1 cellular context compared by ENCODE assay signal in the genomic region with DNA sequence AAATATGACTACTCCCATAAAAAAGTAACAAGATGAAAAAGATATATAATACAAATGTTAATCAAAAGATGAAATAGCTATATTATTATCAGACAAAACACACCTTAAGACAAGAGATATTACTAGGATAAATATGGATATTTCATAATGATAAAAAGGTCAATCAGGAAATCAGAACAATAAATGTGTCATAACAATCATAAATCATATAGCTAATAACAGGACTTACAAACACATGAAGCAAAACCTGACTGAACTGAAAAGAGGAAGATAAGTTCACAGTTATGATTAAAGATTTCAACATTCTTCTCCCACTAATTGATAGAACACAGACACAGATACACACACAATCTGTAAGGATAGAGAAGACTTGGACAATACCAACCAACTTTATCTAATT.
TF ChIP-seq lines count a peak whose summit lies in the region.

No MANE protein-coding gene starts in this region.

TF ChIP-seq in GM12878, 131 proteins besides CTCF, POLR2A, EP300 and RAD21 (continued from another document):
- TF ChIP-seq, protein P1, sequence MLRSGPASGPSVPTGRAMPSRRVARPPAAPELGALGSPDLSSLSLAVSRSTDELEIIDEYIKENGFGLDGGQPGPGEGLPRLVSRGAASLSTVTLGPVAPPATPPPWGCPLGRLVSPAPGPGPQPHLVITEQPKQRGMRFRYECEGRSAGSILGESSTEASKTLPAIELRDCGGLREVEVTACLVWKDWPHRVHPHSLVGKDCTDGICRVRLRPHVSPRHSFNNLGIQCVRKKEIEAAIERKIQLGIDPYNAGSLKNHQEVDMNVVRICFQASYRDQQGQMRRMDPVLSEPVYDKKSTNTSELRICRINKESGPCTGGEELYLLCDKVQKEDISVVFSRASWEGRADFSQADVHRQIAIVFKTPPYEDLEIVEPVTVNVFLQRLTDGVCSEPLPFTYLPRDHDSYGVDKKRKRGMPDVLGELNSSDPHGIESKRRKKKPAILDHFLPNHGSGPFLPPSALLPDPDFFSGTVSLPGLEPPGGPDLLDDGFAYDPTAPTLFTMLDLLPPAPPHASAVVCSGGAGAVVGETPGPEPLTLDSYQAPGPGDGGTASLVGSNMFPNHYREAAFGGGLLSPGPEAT (IDR thresholded peaks at IDR 0.05; ENCODE audit: low read depth): no peak
